Comparison of ENCODE assay signal across 9 cellular contexts in genomic region chr5:75050415-75050814, GRCh38. TPM values are rescaled to one million over a fixed set of nuclear protein-coding genes. Genes with fewer than 3 reads are reported as not detected.
DNase-seq lines count a peak whose midpoint lies in the region; ATAC-seq and TF ChIP-seq lines count a peak whose summit lies in the region.
"Had no signal": no experiment of that assay in that cellular context is flagged by ENCODE, and none has a peak within 500 bp of the region (broad histone marks: within the 10 kb centered on the region; RNA-seq: fewer than 3 reads in every experiment).

No MANE protein-coding gene starts in this region.

- H3K4me1 Mint-ChIP-seq in activated T-cell treated with anti-CD3 and anti-CD28 coated beads, Interleukin-2, amount 50 U/mL, for 24 hours (ENCODE audit: low read depth), result peaks cover 77% of the 10 kb centered on the region
- H3K4me1 Mint-ChIP-seq in glutamatergic neuron (ENCODE audit: low read depth, unreplicated experiment), result peaks cover 27% of the 10 kb centered on the region

- peak overlapping the region; percentile 88 for H3K27ac Mint-ChIP-seq in activated T-cell treated with anti-CD3 and anti-CD28 coated beads, Interleukin-2, amount 50 U/mL, for 24 hours
- H3K27ac Mint-ChIP-seq in glutamatergic neuron (ENCODE audit: unreplicated experiment), result peak overlapping the region; percentile 24
- H3K27ac Mint-ChIP-seq: activated B cell treated with CpG ODN at 0.5 μM for 24 hours had no signal

- H3K4me3 Mint-ChIP-seq in activated T-cell treated with anti-CD3 and anti-CD28 coated beads, Interleukin-2, amount 50 U/mL, for 24 hours, result peak overlapping the region; percentile 88
- H3K4me3 Mint-ChIP-seq in glutamatergic neuron (ENCODE audit: unreplicated experiment), result peak overlapping the region; percentile 94
- H3K4me3 Mint-ChIP-seq: activated B cell treated with CpG ODN at 0.5 μM for 24 hours had no signal

- H3K4me3 ChIP-seq in AG09309 (ENCODE audit: control insufficient read depth, low read depth, low read length), result no peak overlapping the region

- DNase-seq in AG09309 (ENCODE audit: low read depth) (no peak), glutamatergic neuron (peak; percentile 62), NCI-H2107 (lab: John Stamatoyannopoulos, UW) (no peak), cerebellum (ENCODE audit: low spot score) (no peak)
- peak; percentile 46 for DNase-seq in activated T-cell treated with anti-CD3 and anti-CD28 coated beads, Interleukin-2, amount 50 U/mL, for 24 hours
- DNase-seq: activated B cell treated with CpG ODN at 0.5 μM for 24 hours had no signal

- H3K36me3 Mint-ChIP-seq in activated T-cell treated with anti-CD3 and anti-CD28 coated beads, Interleukin-2, amount 50 U/mL, for 24 hours (ENCODE audit: low read depth), result peaks cover 12% of the 10 kb centered on the region
- no peaks in the 10 kb centered on the region for H3K36me3 Mint-ChIP-seq in glutamatergic neuron (ENCODE audit: unreplicated experiment)

- H3K27me3 Mint-ChIP-seq in activated T-cell treated with anti-CD3 and anti-CD28 coated beads, Interleukin-2, amount 50 U/mL, for 24 hours, result peaks cover 14% of the 10 kb centered on the region
- peaks cover 21% of the 10 kb centered on the region for H3K27me3 Mint-ChIP-seq in glutamatergic neuron (ENCODE audit: unreplicated experiment)

- H3K9me3 Mint-ChIP-seq in activated T-cell treated with anti-CD3 and anti-CD28 coated beads, Interleukin-2, amount 50 U/mL, for 24 hours, result no peaks in the 10 kb centered on the region
- peaks cover 17% of the 10 kb centered on the region for H3K9me3 Mint-ChIP-seq in glutamatergic neuron (ENCODE audit: unreplicated experiment)
- H3K9me3 Mint-ChIP-seq: activated B cell treated with CpG ODN at 0.5 μM for 24 hours had no signal

- ATAC-seq in GM21360 (IDR thresholded peaks at IDR 0.05; ENCODE audit: unreplicated experiment) (no peak), GM21423 (IDR thresholded peaks at IDR 0.05; ENCODE audit: unreplicated experiment) (no peak)

- peak; percentile 31 for TF ChIP-seq CTCF in AG09309 (IDR thresholded peaks at IDR 0.05; ENCODE audit: control insufficient read depth, insufficient read depth, low read depth, low read length, missing control alignments)
- TF ChIP-seq CTCF in GM12874 (IDR thresholded peaks at IDR 0.05; ENCODE audit: insufficient read depth, low read depth, low read length), result peak; percentile 33; the same call in 1 of the 2 replicates
- TF ChIP-seq CTCF in glutamatergic neuron (IDR thresholded peaks at IDR 0.05; ENCODE audit: partially characterized antibody, unreplicated experiment), result peak; percentile 24

RNA-seq across cellular contexts. Expression of gene GCNT4, which starts 1.9 kb away (rescaled TPM):
- total RNA-seq in glutamatergic neuron (ENCODE audit: unreplicated experiment), result 5.2 TPM
- total RNA-seq in cerebellum, result 1.5 TPM
- total RNA-seq: activated B cell treated with CpG ODN at 0.5 μM for 24 hours had no signal

Comparison
In these comparisons a context has a peak if more than half of its experiments do, and no peak if none do; other contexts are left out.
1. DNase-seq: peak in activated T-cell treated with anti-CD3 and anti-CD28 coated beads, Interleukin-2, amount 50 U/mL, for 24 hours (single experiment) and glutamatergic neuron (single experiment); none in AG09309 (single experiment), NCI-H2107 (single experiment) and cerebellum (single experiment).
2. Peak in every context shown above with its lines, with median percentiles within 50 percentile points of each other: CTCF ChIP-seq.